Comparison of ENCODE assay signal across 18 cellular contexts in genomic region chr21:41901099-41901498, GRCh38. TPM values are rescaled to one million over a fixed set of nuclear protein-coding genes. Genes with fewer than 3 reads are reported as not detected.
DNase-seq lines count a peak whose midpoint lies in the region; ATAC-seq and TF ChIP-seq lines count a peak whose summit lies in the region.
"Had no signal": no experiment of that assay in that cellular context is flagged by ENCODE, and none has a peak within 500 bp of the region (broad histone marks: within the 10 kb centered on the region; RNA-seq: fewer than 3 reads in every experiment).

No MANE protein-coding gene starts in this region.

- TF ChIP-seq CTCF in RWPE1 (conservative IDR thresholded peaks at IDR 0.05; ENCODE audit: low read depth): no peak

- no peaks in the 10 kb centered on the region for H3K27me3 Mint-ChIP-seq in effector memory CD8-positive, alpha-beta T cell
- no peaks in the 10 kb centered on the region for H3K27me3 Mint-ChIP-seq in stimulated activated naive CD8-positive, alpha-beta T cell treated with anti-CD3 and anti-CD28 coated beads, Interleukin-15, Interleukin-2, amounts not matched to agents 100 ng/mL and 50 ng/mL, for 24 hours

- POLR2A ChIA-PET in RWPE1 (lab: Yijun Ruan, JAX; ENCODE audit: low non-redundant PET): no interaction called here

- ATAC-seq in effector memory CD8-positive, alpha-beta T cell (replicated peaks): no peak
- no peak for ATAC-seq in GM19455 (IDR thresholded peaks at IDR 0.05; ENCODE audit: unreplicated experiment)
- ATAC-seq: foreskin keratinocyte, right cardiac atrium had no signal

- H3K27ac ChIP-seq in RWPE1: peak overlapping the region; percentile 39; the same call in 1 of the 2 replicates
- H3K27ac ChIP-seq: foreskin keratinocyte, HL-60, KMS-11, testis, VCaP had no signal

- no peak overlapping the region for H3K4me3 Mint-ChIP-seq in effector memory CD8-positive, alpha-beta T cell
- peak overlapping the region; percentile 45 for H3K4me3 Mint-ChIP-seq in stimulated activated naive CD8-positive, alpha-beta T cell treated with anti-CD3 and anti-CD28 coated beads, Interleukin-15, Interleukin-2, amounts not matched to agents 100 ng/mL and 50 ng/mL, for 24 hours
- H3K4me3 Mint-ChIP-seq: nephron progenitor cell had no signal

- peaks cover 4% of the 10 kb centered on the region for H3K36me3 Mint-ChIP-seq in effector memory CD8-positive, alpha-beta T cell (ENCODE audit: insufficient read depth)
- peaks cover 24% of the 10 kb centered on the region for H3K36me3 Mint-ChIP-seq in stimulated activated naive CD8-positive, alpha-beta T cell treated with anti-CD3 and anti-CD28 coated beads, Interleukin-15, Interleukin-2, amounts not matched to agents 100 ng/mL and 50 ng/mL, for 24 hours (ENCODE audit: low read depth)

- H3K27ac Mint-ChIP-seq in effector memory CD8-positive, alpha-beta T cell: peak overlapping the region; percentile 69 to 72
- peak overlapping the region; percentile 76 for H3K27ac Mint-ChIP-seq in stimulated activated naive CD8-positive, alpha-beta T cell treated with anti-CD3 and anti-CD28 coated beads, Interleukin-15, Interleukin-2, amounts not matched to agents 100 ng/mL and 50 ng/mL, for 24 hours
- H3K27ac Mint-ChIP-seq: nephron progenitor cell had no signal

- no peaks in the 10 kb centered on the region for H3K9me3 Mint-ChIP-seq in effector memory CD8-positive, alpha-beta T cell
- H3K9me3 Mint-ChIP-seq in stimulated activated naive CD8-positive, alpha-beta T cell treated with anti-CD3 and anti-CD28 coated beads, Interleukin-15, Interleukin-2, amounts not matched to agents 100 ng/mL and 50 ng/mL, for 24 hours: no peaks in the 10 kb centered on the region
- H3K9me3 Mint-ChIP-seq: nephron progenitor cell had no signal

- CTCF ChIA-PET in RWPE1 (lab: Yijun Ruan, JAX): no interaction called here

- peaks cover 6 to 14% of the 10 kb centered on the region in 2 donors for H3K4me1 Mint-ChIP-seq in effector memory CD8-positive, alpha-beta T cell (ENCODE audit: low read depth in 2 of 2)
- H3K4me1 Mint-ChIP-seq in stimulated activated naive CD8-positive, alpha-beta T cell treated with anti-CD3 and anti-CD28 coated beads, Interleukin-15, Interleukin-2, amounts not matched to agents 100 ng/mL and 50 ng/mL, for 24 hours (ENCODE audit: low read depth): peaks cover 46% of the 10 kb centered on the region

- peak; percentile 69 for DNase-seq in activated effector memory CD4-positive, alpha-beta T cell treated with anti-CD3 and anti-CD28 coated beads, Interleukin-2, amount 50 U/mL, for 16 hours
- no peak for DNase-seq in activated effector memory CD4-positive, alpha-beta T cell treated with Interleukin-2 at 50 U/mL for 16 hours
- DNase-seq in RWPE1 (ENCODE audit: low spot score) (no peak), HT-29 (ENCODE audit: low spot score) (no peak), NCI-H1092 treated with DMSO at 0.1 percent for 48 hours (lab: John Stamatoyannopoulos, UW) (no peak)
- no peak for DNase-seq in effector memory CD8-positive, alpha-beta T cell
- DNase-seq: DMS153, foreskin keratinocyte, NCI-H146, NCI-H446 treated with DMSO at 0.1 percent for 48 hours, nephron progenitor cell, right cardiac atrium, testis had no signal

RNA-seq across cellular contexts. Expression of gene PRDM15, which starts 22.0 kb away (rescaled TPM):
- 6.2 and 10.9 TPM in 2 replicates for total RNA-seq in HT-29 (2014; rRNA removed; shearing (Covaris generic))

RNA-seq across cellular contexts. Expression of gene C2CD2, which starts 52.7 kb away (rescaled TPM):
- 10.6 and 17.9 TPM in 2 replicates for total RNA-seq in HT-29 (2014; rRNA removed; shearing (Covaris generic))
